35 cellular contexts compared by ENCODE assay signal in the genomic region with DNA sequence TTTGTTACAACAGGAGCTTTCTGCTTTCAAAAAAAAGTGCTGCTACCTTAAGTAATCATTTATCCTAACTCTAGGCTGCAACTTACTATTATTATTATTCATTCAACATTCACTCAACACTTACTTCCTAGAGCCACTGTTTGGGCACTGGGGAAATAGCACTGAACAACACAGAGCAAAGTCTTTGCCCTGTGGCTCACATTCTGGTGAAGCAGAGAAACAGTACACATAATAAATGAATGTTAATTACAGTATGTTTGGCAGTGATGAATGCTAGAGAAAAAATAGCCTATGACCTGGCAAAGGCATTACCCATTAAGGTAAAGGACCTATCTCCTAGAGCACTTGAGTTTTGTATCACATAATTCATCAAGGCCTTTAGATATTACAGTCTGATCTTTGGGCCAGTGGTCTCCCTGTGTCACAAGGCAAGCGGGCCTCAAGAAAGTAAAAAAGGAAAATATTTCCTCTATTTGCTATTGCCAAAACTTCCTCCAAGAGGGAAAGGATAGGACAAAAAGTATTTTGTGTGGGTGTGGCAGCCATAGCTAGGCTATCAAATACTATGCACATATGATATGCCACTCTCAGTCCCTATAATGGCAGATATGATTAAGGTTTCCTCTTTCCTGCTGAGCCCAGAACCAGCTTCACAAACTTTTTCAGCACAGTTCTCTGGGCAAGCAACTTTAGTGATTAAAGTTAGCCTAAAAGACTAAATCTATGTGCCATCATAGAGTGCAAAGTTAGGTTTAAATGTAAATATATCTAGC.
"Had no signal": no experiment of that assay in that cellular context is flagged by ENCODE, and none has a peak within 500 bp of the region (broad histone marks: within the 10 kb centered on the region; RNA-seq: fewer than 3 reads in every experiment).

No MANE protein-coding gene starts in this region.

- H3K9ac ChIP-seq: KMS-11 had no signal

- H3K27ac ChIP-seq: KMS-11 had no signal

- H3K36me3 ChIP-seq: MG63 had no signal

- H3K27me3 ChIP-seq: MG63 had no signal

- H3K4me3 ChIP-seq: MG63 had no signal

- H3K4me2 ChIP-seq: KMS-11 had no signal

- H3K9me3 ChIP-seq: MG63 had no signal

- DNase-seq: Karpas-422, Kasumi-1, KBM-7, KG1, MG63, MV-4-11, NCI-H1048, NCI-H1092, NCI-H1092 treated with DMSO at 0.1 percent for 48 hours, NCI-H1105, NCI-H1105 treated with DMSO at 0.1 percent for 48 hours, NCI-H1417 treated with DMSO at 0.1 percent for 48 hours, NCI-H1436, NCI-H1436 treated with DMSO at 0.1 percent for 48 hours, NCI-H146, NCI-H1694, NCI-H1694 treated with DMSO at 0.1 percent for 48 hours, NCI-H187, NCI-H187 treated with DMSO at 0.1 percent for 48 hours, NCI-H1930, NCI-H2029, NCI-H2029 treated with DMSO at 0.1 percent for 48 hours, NCI-H2081, NCI-H2081 treated with DMSO at 0.1 percent for 48 hours, NCI-H2107, NCI-H2171, NCI-H2171 treated with DMSO at 0.1 percent for 48 hours, NCI-H2227 treated with DMSO at 0.1 percent for 48 hours, NCI-H226, NCI-H345, NCI-H446, NCI-H446 treated with DMSO at 0.1 percent for 48 hours, NCI-H510A, NCI-H510A treated with DMSO at 0.1 percent for 48 hours had no signal
